ENCODE assay signal across 1 cellular context in genomic region chr2:184174493-184175112, GRCh38.
TF ChIP-seq lines count a peak whose summit lies in the region.

No MANE protein-coding gene starts in this region.

TF ChIP-seq in GM23338, 12 proteins besides CTCF, POLR2A, EP300 and RAD21 (continued from another document):
- no peak for TF ChIP-seq ZNF462 (CRISPR knock-in tag; IDR thresholded peaks at IDR 0.05)
- TF ChIP-seq EZH2phosphoT487 (IDR thresholded peaks at IDR 0.05; ENCODE audit: unreplicated experiment): no peak
- TF ChIP-seq ZNF331 (CRISPR knock-in tag; IDR thresholded peaks at IDR 0.05; ENCODE audit: low read depth): no peak
- TF ChIP-seq ETS1 (IDR thresholded peaks at IDR 0.05): no peak
- no peak for TF ChIP-seq ZNF114 (CRISPR knock-in tag; IDR thresholded peaks at IDR 0.05)
- TF ChIP-seq EZH2 (IDR thresholded peaks at IDR 0.05; ENCODE audit: low read depth, unreplicated experiment): no peak
- TF ChIP-seq CREB1 (CRISPR knock-in tag; IDR thresholded peaks at IDR 0.05; ENCODE audit: low read depth): no peak
- TF ChIP-seq STAT1 (IDR thresholded peaks at IDR 0.05; ENCODE audit: unreplicated experiment): no peak
- TF ChIP-seq JUNB (IDR thresholded peaks at IDR 0.05; ENCODE audit: unreplicated experiment): no peak
